In genomic region chr4:109801895-109802319, GRCh38 we compare ENCODE assay signal across 1 cellular context.
TF ChIP-seq lines count a peak whose summit lies in the region.

Gene CFI, minus strand, starts transcription at chr4:109801999. Its CDS starts 28 bp downstream, at chr4:109801971.

TF ChIP-seq in A549, 52 proteins besides CTCF, POLR2A, EP300 and RAD21 (continued from another document):
- TF ChIP-seq POLR2AphosphoS2 (conservative IDR thresholded peaks at IDR 0.05; ENCODE audit: low read length), result no peak
- no peak for TF ChIP-seq CHD4 (IDR thresholded peaks at IDR 0.05; ENCODE audit: borderline replicate concordance)
- TF ChIP-seq HMGXB4 (CRISPR knock-in tag; IDR thresholded peaks at IDR 0.05; ENCODE audit: borderline replicate concordance), result no peak
- no peak for TF ChIP-seq USF2 (IDR thresholded peaks at IDR 0.05)
